24 cellular contexts compared by ENCODE assay signal in the genomic region with DNA sequence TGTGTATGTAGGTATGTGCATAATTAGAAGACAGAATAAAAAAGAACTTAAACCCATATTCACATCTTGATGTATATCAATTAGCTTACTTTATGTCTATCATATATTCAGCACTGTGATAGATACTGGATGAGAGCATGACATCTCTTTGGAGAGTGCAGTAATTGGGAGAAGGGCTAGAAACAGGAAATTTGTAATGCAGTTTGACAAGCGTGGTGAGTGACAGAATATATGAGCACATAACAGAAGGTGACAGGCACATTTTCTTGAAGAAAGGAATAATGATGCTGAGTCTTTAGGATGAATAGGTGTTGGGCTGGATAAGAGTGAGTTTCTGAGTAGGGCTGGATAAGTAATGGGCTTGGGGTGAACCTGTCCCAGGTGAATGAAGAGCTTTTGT.
"Had no signal": no experiment of that assay in that cellular context is flagged by ENCODE, and none has a peak within 500 bp of the region (broad histone marks: within the 10 kb centered on the region; RNA-seq: fewer than 3 reads in every experiment).

No MANE protein-coding gene starts in this region.

- H3K36me3 ChIP-seq: stomach, suprapubic skin, thoracic aorta, thyroid gland, tibial artery, tibial nerve, transverse colon, upper lobe of left lung, upper lobe of right lung, uterus, vagina had no signal

- H3K27ac ChIP-seq: stomach, suprapubic skin, testis, thoracic aorta, thyroid gland, tibial artery, tibial nerve, transverse colon, upper lobe of left lung, upper lobe of right lung, uterus, vagina had no signal

- DNase-seq: stimulated activated CD4-positive, alpha-beta T cell treated with anti-CD3 and anti-CD28 coated beads, Interleukin-2, amount 100 ng/mL, for 48 hours; stimulated activated CD4-positive, alpha-beta T cell treated with anti-CD3 and anti-CD28 coated beads, Interleukin-4, amount 100 ng/mL, for 1 hour; stimulated activated CD4-positive, alpha-beta T cell treated with anti-CD3 and anti-CD28 coated beads, Interleukin-4, amount 100 ng/mL, for 24 hours; stimulated activated CD4-positive, alpha-beta T cell treated with anti-CD3 and anti-CD28 coated beads, Interleukin-4, amount 100 ng/mL, for 4 hours; stimulated activated CD8-positive, alpha-beta memory T cell treated with anti-CD3 and anti-CD28 coated beads, Interleukin-4, amount 100 ng/mL, for 48 hours; stimulated activated naive B cell treated with anti-CD40 and anti-IgM and Interleukin-4, amounts not matched to agents 10 μg/mL and 1 μg/mL and 100 μg/mL, for 72 hours; stimulated activated naive CD4-positive, alpha-beta T cell; stimulated activated naive CD4-positive, alpha-beta T cell treated with Interleukin-2 at 50 U/mL for 16 hours; stimulated activated naive CD8-positive, alpha-beta T cell treated with anti-CD3 and anti-CD28 coated beads, Interleukin-15, amount 100 ng/mL, for 72 hours; stimulated activated naive CD8-positive, alpha-beta T cell treated with anti-CD3 and anti-CD28 coated beads, Interleukin-15, Interleukin-2, amounts not matched to agents 100 U/mL and 50 U/mL, for 24 hours; stomach; substantia nigra; testis; thyroid gland; tibial artery; transverse colon; trophoblast cell; upper lobe of left lung; upper lobe of right lung; uterus had no signal

- H3K4me3 ChIP-seq: stomach, suprapubic skin, testis, thoracic aorta, thyroid gland, tibial artery, tibial nerve, transverse colon, upper lobe of left lung, upper lobe of right lung, uterus, vagina had no signal

- H3K27me3 ChIP-seq: stomach, suprapubic skin, testis, thyroid gland, tibial artery, tibial nerve, transverse colon, upper lobe of left lung, upper lobe of right lung, uterus, vagina had no signal

- H3K9me3 ChIP-seq: stomach, suprapubic skin, testis, thoracic aorta, thyroid gland, tibial artery, tibial nerve, transverse colon, upper lobe of left lung, upper lobe of right lung, uterus, vagina had no signal
